Comparison of ENCODE assay signal across 16 cellular contexts in genomic region chr2:171217330-171217729, GRCh38.
"Had no signal": no experiment of that assay in that cellular context is flagged by ENCODE, and none has a peak within 500 bp of the region (broad histone marks: within the 10 kb centered on the region; RNA-seq: fewer than 3 reads in every experiment).

No MANE protein-coding gene starts in this region.

- H3K9me3 ChIP-seq: gastroesophageal sphincter, thyroid gland had no signal

- H3K27me3 ChIP-seq: ascending aorta, gastroesophageal sphincter, thyroid gland had no signal

- H3K4me3 ChIP-seq: ascending aorta, gastroesophageal sphincter, heart left ventricle, lung, thyroid gland had no signal

- H3K36me3 ChIP-seq: ascending aorta, gastroesophageal sphincter, heart left ventricle, thyroid gland, WERI-Rb-1 had no signal

- H3K27ac ChIP-seq: ascending aorta, gastroesophageal sphincter, heart left ventricle, thyroid gland, WERI-Rb-1 had no signal

- ATAC-seq: esophagus mucosa, gastroesophageal sphincter, heart left ventricle, left lobe of liver had no signal

- H3K4me1 ChIP-seq: ascending aorta, gastroesophageal sphincter, heart left ventricle, thyroid gland had no signal

- DNase-seq: activated CD4-positive, alpha-beta T cell treated with anti-CD3 and anti-CD28 coated beads, Interleukin-2, amount 50 U/mL, for 4 hours; activated gamma-delta T cell; cortex of kidney; heart left ventricle; kidney; midbrain; occipital lobe; retina; stimulated activated naive CD4-positive, alpha-beta T cell treated with Interleukin-2 at 50 U/mL for 16 hours; thyroid gland; WERI-Rb-1 had no signal
